29 cellular contexts compared by ENCODE assay signal in genomic region chr1:79714664-79715063, GRCh38.
"Had no signal": no experiment of that assay in that cellular context is flagged by ENCODE, and none has a peak within 500 bp of the region (broad histone marks: within the 10 kb centered on the region; RNA-seq: fewer than 3 reads in every experiment).

No MANE protein-coding gene starts in this region.

- H3K36me3 Mint-ChIP-seq: natural killer cell had no signal

- FAIRE-seq: endometrium, urothelium cell line had no signal

- ATAC-seq: effector memory CD8-positive, alpha-beta T cell; left colon; left ventricle myocardium superior; lower lobe of right lung; natural killer cell; right cardiac atrium; stimulated activated memory B cell treated with anti-CD40 and anti-IgM and Interleukin-4, amounts not matched to agents 10 μg/mL and 1 μg/mL and 100 μg/mL, for 72 hours; stimulated activated naive CD8-positive, alpha-beta T cell treated with anti-CD3 and anti-CD28 coated beads, Interleukin-15, Interleukin-2, amounts not matched to agents 100 U/mL and 50 U/mL, for 24 hours had no signal

- H3K4me3 ChIP-seq: coronary artery, esophagus squamous epithelium, lower lobe of right lung, prostate gland, sigmoid colon, spleen, testis, tibial artery, upper lobe of left lung had no signal

- H3K27me3 ChIP-seq: esophagus squamous epithelium, sigmoid colon, spleen, testis, tibial artery, upper lobe of left lung had no signal

- H3K27ac ChIP-seq: coronary artery, esophagus squamous epithelium, lower lobe of right lung, prostate gland, sigmoid colon, spleen, testis, tibial artery, upper lobe of left lung had no signal

- H3K9me3 ChIP-seq: lower lobe of right lung, prostate gland, sigmoid colon, testis, tibial artery had no signal

- H3K4me3 Mint-ChIP-seq: effector memory CD8-positive, alpha-beta T cell; immature natural killer cell; natural killer cell; neural crest cell; stimulated activated memory B cell treated with anti-CD40 and anti-IgM and Interleukin-4, amounts not matched to agents 10 μg/mL and 1 μg/mL and 100 μg/mL, for 72 hours had no signal

- H3K27ac Mint-ChIP-seq: effector memory CD8-positive, alpha-beta T cell; immature natural killer cell; natural killer cell; stimulated activated memory B cell treated with anti-CD40 and anti-IgM and Interleukin-4, amounts not matched to agents 10 μg/mL and 1 μg/mL and 100 μg/mL, for 72 hours had no signal

- DNase-seq: dermis blood vessel endothelial cell; effector memory CD8-positive, alpha-beta T cell; erythroblast; esophagus squamous epithelium; foreskin melanocyte; hypothalamus; immature natural killer cell; islet precursor cell; kidney glomerular epithelial cell; left colon; left ventricle myocardium superior; lower lobe of right lung; natural killer cell; nucleus accumbens; right cardiac atrium; sigmoid colon; spleen; stimulated activated CD4-positive, alpha-beta T cell treated with anti-CD3 and anti-CD28 coated beads, Interleukin-4, amount 100 ng/mL, for 4 hours; stimulated activated naive CD8-positive, alpha-beta T cell treated with anti-CD3 and anti-CD28 coated beads, Interleukin-15, Interleukin-2, amounts not matched to agents 100 U/mL and 50 U/mL, for 24 hours; substantia nigra; testis; tibial artery; upper lobe of left lung had no signal

- H3K36me3 ChIP-seq: esophagus squamous epithelium, lower lobe of right lung, prostate gland, sigmoid colon, spleen, tibial artery, upper lobe of left lung had no signal

- H3K4me1 Mint-ChIP-seq: immature natural killer cell, natural killer cell, neural crest cell had no signal

- H3K27me3 Mint-ChIP-seq: effector memory CD8-positive, alpha-beta T cell; stimulated activated memory B cell treated with anti-CD40 and anti-IgM and Interleukin-4, amounts not matched to agents 10 μg/mL and 1 μg/mL and 100 μg/mL, for 72 hours had no signal

- H3K4me1 ChIP-seq: esophagus squamous epithelium, lower lobe of right lung, prostate gland, spleen, testis, upper lobe of left lung had no signal
